Comparison of ENCODE assay signal across 1 cellular context in the genomic region with DNA sequence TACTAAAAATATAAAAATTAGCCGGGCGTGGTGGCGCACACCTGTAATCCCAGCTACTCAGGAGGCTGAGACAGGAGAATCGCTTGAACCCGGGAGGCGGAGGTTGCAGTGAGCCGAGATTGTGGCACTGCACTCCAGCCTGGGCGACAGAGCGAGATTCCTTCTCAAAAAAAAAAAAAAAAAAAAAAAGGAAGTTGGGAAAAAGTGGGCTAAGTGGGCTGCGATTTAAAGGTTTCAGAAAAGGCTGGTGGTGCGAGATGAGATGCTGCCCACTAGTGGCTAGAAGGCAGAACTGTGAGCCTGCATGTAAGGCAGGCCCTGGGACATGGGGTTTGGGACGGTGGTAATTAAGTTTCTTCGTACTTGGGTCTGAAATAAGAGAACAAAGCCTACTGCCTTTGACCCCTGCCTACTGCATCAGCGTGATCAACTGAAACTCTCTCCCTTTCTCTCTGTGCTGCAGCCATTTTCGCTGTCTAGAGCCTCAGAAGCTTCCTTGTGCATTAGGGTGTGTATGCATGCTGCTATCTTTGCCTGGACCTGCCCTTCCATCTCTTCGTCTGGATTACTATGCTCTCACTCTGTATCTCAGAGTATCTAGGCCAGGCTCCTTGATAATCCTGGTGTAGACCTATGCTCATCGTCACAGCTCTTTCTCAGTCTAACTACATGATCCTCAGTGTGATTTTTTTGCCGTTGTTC.
A peak's percentile ranks its signal among the peaks of the same experiment; 100 is the strongest.
TF ChIP-seq lines count a peak whose summit lies in the region.

No MANE protein-coding gene starts in this region.

TF ChIP-seq in HEK293, 187 proteins besides CTCF, POLR2A, EP300 and RAD21 (continued from another document):
- TF ChIP-seq, protein P1, sequence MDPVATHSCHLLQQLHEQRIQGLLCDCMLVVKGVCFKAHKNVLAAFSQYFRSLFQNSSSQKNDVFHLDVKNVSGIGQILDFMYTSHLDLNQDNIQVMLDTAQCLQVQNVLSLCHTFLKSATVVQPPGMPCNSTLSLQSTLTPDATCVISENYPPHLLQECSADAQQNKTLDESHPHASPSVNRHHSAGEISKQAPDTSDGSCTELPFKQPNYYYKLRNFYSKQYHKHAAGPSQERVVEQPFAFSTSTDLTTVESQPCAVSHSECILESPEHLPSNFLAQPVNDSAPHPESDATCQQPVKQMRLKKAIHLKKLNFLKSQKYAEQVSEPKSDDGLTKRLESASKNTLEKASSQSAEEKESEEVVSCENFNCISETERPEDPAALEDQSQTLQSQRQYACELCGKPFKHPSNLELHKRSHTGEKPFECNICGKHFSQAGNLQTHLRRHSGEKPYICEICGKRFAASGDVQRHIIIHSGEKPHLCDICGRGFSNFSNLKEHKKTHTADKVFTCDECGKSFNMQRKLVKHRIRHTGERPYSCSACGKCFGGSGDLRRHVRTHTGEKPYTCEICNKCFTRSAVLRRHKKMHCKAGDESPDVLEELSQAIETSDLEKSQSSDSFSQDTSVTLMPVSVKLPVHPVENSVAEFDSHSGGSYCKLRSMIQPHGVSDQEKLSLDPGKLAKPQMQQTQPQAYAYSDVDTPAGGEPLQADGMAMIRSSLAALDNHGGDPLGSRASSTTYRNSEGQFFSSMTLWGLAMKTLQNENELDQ (tag by site-specific recombination; IDR thresholded peaks at IDR 0.05; ENCODE audit: low read depth), result no peak
- TF ChIP-seq KLF9 (tag by site-specific recombination; IDR thresholded peaks at IDR 0.05; ENCODE audit: low read depth) (no peak), ZNF501 (tag by site-specific recombination; IDR thresholded peaks at IDR 0.05) (no peak), GLIS1 (tag by site-specific recombination; IDR thresholded peaks at IDR 0.05) (no peak), ZNF664 (tag by site-specific recombination; IDR thresholded peaks at IDR 0.05) (no peak), ZNF239 (tag by site-specific recombination; IDR thresholded peaks at IDR 0.05) (no peak), ZNF76 (tag by site-specific recombination; IDR thresholded peaks at IDR 0.05; ENCODE audit: borderline replicate concordance, low read depth) (no peak), ZNF248 (tag by site-specific recombination; IDR thresholded peaks at IDR 0.05) (no peak), BCL11B (tag by site-specific recombination; IDR thresholded peaks at IDR 0.05; ENCODE audit: low read depth) (no peak), ZNF629 (tag by site-specific recombination; IDR thresholded peaks at IDR 0.05) (0 out of 2 replicates have a peak, but pooled peaks have one; percentile 23), ZNF660 (tag by site-specific recombination; IDR thresholded peaks at IDR 0.05) (no peak), ZEB2 (tag by site-specific recombination; IDR thresholded peaks at IDR 0.05) (0 out of 2 replicates have a peak, but pooled peaks have one; percentile 26), ZNF10 (tag by site-specific recombination; IDR thresholded peaks at IDR 0.05) (no peak), ZNF114 (tag by site-specific recombination; IDR thresholded peaks at IDR 0.05) (no peak), HOXC10 (CRISPR knock-in tag; IDR thresholded peaks at IDR 0.05) (no peak), KLF16 (tag by site-specific recombination; IDR thresholded peaks at IDR 0.05) (no peak), ZNF426 (tag by site-specific recombination; IDR thresholded peaks at IDR 0.05) (no peak), SETDB1 (IDR thresholded peaks at IDR 0.05; ENCODE audit: insufficient read length, low read length) (no peak), OVOL3 (tag by site-specific recombination; IDR thresholded peaks at IDR 0.05) (no peak)
- TF ChIP-seq, protein P2, sequence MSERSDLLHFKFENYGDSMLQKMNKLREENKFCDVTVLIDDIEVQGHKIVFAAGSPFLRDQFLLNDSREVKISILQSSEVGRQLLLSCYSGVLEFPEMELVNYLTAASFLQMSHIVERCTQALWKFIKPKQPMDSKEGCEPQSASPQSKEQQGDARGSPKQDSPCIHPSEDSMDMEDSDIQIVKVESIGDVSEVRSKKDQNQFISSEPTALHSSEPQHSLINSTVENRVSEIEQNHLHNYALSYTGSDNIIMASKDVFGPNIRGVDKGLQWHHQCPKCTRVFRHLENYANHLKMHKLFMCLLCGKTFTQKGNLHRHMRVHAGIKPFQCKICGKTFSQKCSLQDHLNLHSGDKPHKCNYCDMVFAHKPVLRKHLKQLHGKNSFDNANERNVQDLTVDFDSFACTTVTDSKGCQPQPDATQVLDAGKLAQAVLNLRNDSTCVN (tag by site-specific recombination; optimal IDR thresholded peaks at IDR 0.05), result no peak
- TF ChIP-seq, protein P3, sequence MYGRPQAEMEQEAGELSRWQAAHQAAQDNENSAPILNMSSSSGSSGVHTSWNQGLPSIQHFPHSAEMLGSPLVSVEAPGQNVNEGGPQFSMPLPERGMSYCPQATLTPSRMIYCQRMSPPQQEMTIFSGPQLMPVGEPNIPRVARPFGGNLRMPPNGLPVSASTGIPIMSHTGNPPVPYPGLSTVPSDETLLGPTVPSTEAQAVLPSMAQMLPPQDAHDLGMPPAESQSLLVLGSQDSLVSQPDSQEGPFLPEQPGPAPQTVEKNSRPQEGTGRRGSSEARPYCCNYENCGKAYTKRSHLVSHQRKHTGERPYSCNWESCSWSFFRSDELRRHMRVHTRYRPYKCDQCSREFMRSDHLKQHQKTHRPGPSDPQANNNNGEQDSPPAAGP (tag by site-specific recombination; IDR thresholded peaks at IDR 0.05), result peak; percentile 39; the same call in 1 of the 2 replicates
